25 cellular contexts compared by ENCODE assay signal in the genomic region with DNA sequence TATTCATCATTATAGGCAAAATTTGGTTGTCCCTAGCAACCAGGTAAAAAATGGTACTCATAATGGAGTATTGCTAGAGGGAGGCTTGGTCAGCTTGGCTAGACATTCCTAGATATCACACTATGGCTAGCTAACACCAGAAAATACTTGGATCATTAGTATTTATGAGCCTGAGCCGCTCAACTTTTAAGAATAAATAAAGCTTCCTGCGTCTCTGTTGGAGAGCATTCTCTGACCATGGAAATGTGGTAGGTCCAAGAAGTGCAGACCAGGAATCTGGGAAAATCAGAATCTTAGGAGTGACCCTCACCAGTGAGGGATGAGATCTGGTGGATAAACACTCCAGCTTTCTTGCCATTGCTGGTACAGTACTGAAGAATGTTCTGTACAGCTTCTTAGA.
DNase-seq lines count a peak whose midpoint lies in the region; ATAC-seq, FAIRE-seq and TF ChIP-seq lines count a peak whose summit lies in the region.
"Had no signal": no experiment of that assay in that cellular context is flagged by ENCODE, and none has a peak within 500 bp of the region (broad histone marks: within the 10 kb centered on the region; RNA-seq: fewer than 3 reads in every experiment).

No MANE protein-coding gene starts in this region.

- peak overlapping the region; percentile 17 for H2AFZ ChIP-seq in ACC112 (ENCODE audit: low read length, unreplicated experiment)
- H2AFZ ChIP-seq in endothelial cell of umbilical vein (ENCODE audit: low read depth, low read length), result no peak overlapping the region

- H3K9me3 Mint-ChIP-seq in naive thymus-derived CD4-positive, alpha-beta T cell, result peaks cover 0 to 5% (median 0%) of the 10 kb centered on the region in 11 donors
- H3K9me3 Mint-ChIP-seq: CD4-positive, alpha-beta T cell had no signal

- H3K4me1 ChIP-seq in ACC112 (ENCODE audit: control insufficient read depth, insufficient read depth, low read length, unreplicated experiment), result peaks cover 45% of the 10 kb centered on the region
- peaks cover 49% of the 10 kb centered on the region for H3K4me1 ChIP-seq in endothelial cell of umbilical vein (ENCODE audit: control insufficient read depth, extremely low read depth, insufficient read depth, low read length)
- H3K4me1 ChIP-seq in stomach, result peaks cover 0 to 47% (median 17%) of the 10 kb centered on the region in 4 donors
- no peaks in the 10 kb centered on the region for H3K4me1 ChIP-seq in naive thymus-derived CD4-positive, alpha-beta T cell (ENCODE audit: control insufficient read depth in 2 of 2, insufficient read depth in 2 of 2, low read length in 2 of 2)
- H3K4me1 ChIP-seq: HAP-1 had no signal

- H3K27ac ChIP-seq in ACC112 (ENCODE audit: low read depth, low read length) (no peak overlapping the region), endothelial cell of umbilical vein (ENCODE audit: insufficient read depth, low read depth, low read length) (no peak overlapping the region), stomach (peak overlapping the region in 3 of 5 donors; percentile 36 to 56 (median 45))
- H3K27ac ChIP-seq in naive thymus-derived CD4-positive, alpha-beta T cell (ENCODE audit: low read depth, low read length), result no peak overlapping the region
- H3K27ac ChIP-seq: GM23248, HL-60, KMS-11, Peyer's patch had no signal

- peak overlapping the region; percentile 36 for H3K4me2 ChIP-seq in endothelial cell of umbilical vein (ENCODE audit: insufficient read depth, low read length)
- H3K4me2 ChIP-seq: KMS-11 had no signal

- H4K20me1 ChIP-seq in endothelial cell of umbilical vein (replicated peaks; ENCODE audit: control insufficient read depth, extremely low read depth, insufficient read depth, low read length), result no peaks in the 10 kb centered on the region

- H3K9me1 ChIP-seq in endothelial cell of umbilical vein (replicated peaks; ENCODE audit: control insufficient read depth, extremely low read depth, insufficient read depth, low read length), result no peaks in the 10 kb centered on the region

- H3K36me3 ChIP-seq in ACC112 (ENCODE audit: insufficient read depth, low read length) (no peaks in the 10 kb centered on the region), endothelial cell of umbilical vein (ENCODE audit: control insufficient read depth in 2 of 2, extremely low read depth in 1 of 2, insufficient read depth in 2 of 2, low read length in 2 of 2) (no peaks in the 10 kb centered on the region), stomach (no peaks in the 10 kb centered on the region), H7 (replicated peaks; ENCODE audit: control insufficient read depth, insufficient read depth, low read length) (no peaks in the 10 kb centered on the region)
- no peaks in the 10 kb centered on the region for H3K36me3 ChIP-seq in naive thymus-derived CD4-positive, alpha-beta T cell (ENCODE audit: control insufficient read depth in 2 of 3, insufficient read depth in 3 of 3, low read length in 3 of 3)
- H3K36me3 ChIP-seq: HAP-1, Peyer's patch had no signal

- no peak for TF ChIP-seq EP300 in stomach (IDR thresholded peaks at IDR 0.05)

- DNase-seq in M059J (ENCODE audit: low read depth), result peak; percentile 26
- no peak for DNase-seq in endothelial cell of umbilical vein (ENCODE audit: low read depth, low spot score)
- no peak for DNase-seq in stomach
- no peak for DNase-seq in middle frontal gyrus (ENCODE audit: extremely low spot score, low spot score)
- no peak for DNase-seq in H7
- no peak for DNase-seq in naive thymus-derived CD4-positive, alpha-beta T cell
- DNase-seq: 8988T; Caco-2; CD4-positive, alpha-beta T cell; DMS153; GM23248; NCI-H1105 treated with DMSO at 0.1 percent for 48 hours; NCI-H2029 treated with DMSO at 0.1 percent for 48 hours; NCI-H345; NCI-H524; NCI-H774; NK-92 treated with Interleukin-12 subunit alpha and Interleukin-12 subunit beta, amount 100 ng/mL, for 24 hours; Peyer's patch; SW 1271 had no signal

- no peak overlapping the region for H3K9ac ChIP-seq in endothelial cell of umbilical vein (replicated peaks; ENCODE audit: extremely low read depth, insufficient read depth, low read length)
- H3K9ac ChIP-seq: GM23248, KMS-11 had no signal

- dilution Hi-C loops in endothelial cell of umbilical vein (cut with MboI; ENCODE audit: extremely low pct_ligation_motif_present, low sequenced_read_pairs), result no loop called here

- TF ChIP-seq POLR2A in endothelial cell of umbilical vein (IDR thresholded peaks at IDR 0.05; ENCODE audit: low read depth, low read length) (no peak), stomach (IDR thresholded peaks at IDR 0.05) (no peak)

- peaks cover 10 to 22% (median 16%) of the 10 kb centered on the region in 5 donors for H3K27me3 Mint-ChIP-seq in naive thymus-derived CD4-positive, alpha-beta T cell

- no peak for TF ChIP-seq CTCF in endothelial cell of umbilical vein (IDR thresholded peaks at IDR 0.05; ENCODE audit: extremely low read depth in 1 of 2, insufficient read depth in 1 of 2, low read depth in 1 of 2, low read length in 2 of 2)
- no peak for TF ChIP-seq CTCF in stomach (IDR thresholded peaks at IDR 0.05)

- peaks cover 0 to 30% (median 7%) of the 10 kb centered on the region in 7 donors for H3K4me1 Mint-ChIP-seq in naive thymus-derived CD4-positive, alpha-beta T cell

- H3K27me3 ChIP-seq in ACC112 (ENCODE audit: insufficient read depth, low read length), result no peaks in the 10 kb centered on the region
- H3K27me3 ChIP-seq in endothelial cell of umbilical vein (ENCODE audit: control insufficient read depth in 2 of 2, insufficient read depth in 2 of 2, low read length in 2 of 2), result no peaks in the 10 kb centered on the region
- H3K27me3 ChIP-seq in stomach, result no peaks in the 10 kb centered on the region
- no peaks in the 10 kb centered on the region for H3K27me3 ChIP-seq in H7 (ENCODE audit: control insufficient read depth, insufficient read depth, low read length)
- no peaks in the 10 kb centered on the region for H3K27me3 ChIP-seq in naive thymus-derived CD4-positive, alpha-beta T cell (ENCODE audit: control insufficient read depth in 2 of 2, insufficient read depth in 2 of 2, low read length in 2 of 2)
- H3K27me3 ChIP-seq: Peyer's patch had no signal

- no peak for FAIRE-seq in endothelial cell of umbilical vein (lab: Jason Lieb, UNC)
- FAIRE-seq: GM12891 had no signal

- no peaks in the 10 kb centered on the region for H3K79me2 ChIP-seq in ACC112 (ENCODE audit: control insufficient read depth, insufficient read depth, low read length, unreplicated experiment)
- no peaks in the 10 kb centered on the region for H3K79me2 ChIP-seq in endothelial cell of umbilical vein (ENCODE audit: control insufficient read depth, insufficient read depth, low read length)

- H3K9me3 ChIP-seq in endothelial cell of umbilical vein (replicated peaks; ENCODE audit: control insufficient read depth, insufficient read depth, low read length) (no peaks in the 10 kb centered on the region), stomach (no peaks in the 10 kb centered on the region)
- H3K9me3 ChIP-seq in naive thymus-derived CD4-positive, alpha-beta T cell (ENCODE audit: control insufficient read depth in 2 of 3, low read length in 3 of 3), result no peaks in the 10 kb centered on the region
- H3K9me3 ChIP-seq: Caco-2, HAP-1, Peyer's patch had no signal

- BruUV-seq in endothelial cell of umbilical vein (replicated peaks; lab: Mats Ljungman, UMichigan), result no TSS peak

- peaks cover 0 to 9% (median 0%) of the 10 kb centered on the region in 5 donors for H3K36me3 Mint-ChIP-seq in naive thymus-derived CD4-positive, alpha-beta T cell

- no peak for ATAC-seq in GM19455 (IDR thresholded peaks at IDR 0.05; ENCODE audit: unreplicated experiment)
- ATAC-seq in naive thymus-derived CD4-positive, alpha-beta T cell, result no peak

- WGBS in stomach, 5 donors, result 54 to 80% (median 75%) methylated on average over 2 of the region's 2 CpGs

- H3K4me3 ChIP-seq in ACC112 (ENCODE audit: low read depth, low read length) (no peak overlapping the region), endothelial cell of umbilical vein (replicated peaks in 1 of 3; ENCODE audit: insufficient read depth in 1 of 3, low read depth in 1 of 3, low read length in 3 of 3) (no peak overlapping the region), stomach (no peak overlapping the region), H7 (ENCODE audit: insufficient read depth, low read depth, low read length) (no peak overlapping the region)
- H3K4me3 ChIP-seq in naive thymus-derived CD4-positive, alpha-beta T cell (ENCODE audit: low read length), result no peak overlapping the region
- H3K4me3 ChIP-seq: GM23248, HAP-1, Peyer's patch had no signal

- H3K27ac Mint-ChIP-seq in naive thymus-derived CD4-positive, alpha-beta T cell, result no peak overlapping the region
- H3K27ac Mint-ChIP-seq: CD4-positive, alpha-beta T cell had no signal

- no peak overlapping the region for H3K4me3 Mint-ChIP-seq in naive thymus-derived CD4-positive, alpha-beta T cell
- H3K4me3 Mint-ChIP-seq: CD4-positive, alpha-beta T cell had no signal

- intact Hi-C loops in endothelial cell of umbilical vein (cut with micrococcal nuclease) (no loop called here), stomach (cut with DNase I; ENCODE audit: low total_unique reads) (no loop called here)
- intact Hi-C loops in naive thymus-derived CD4-positive, alpha-beta T cell (cut with micrococcal nuclease), result no loop called here

- CTCF ChIA-PET in endothelial cell of umbilical vein (lab: Charles Lee), result interaction anchor here (0.6 to 1.3 kb wide), 7 partner anchors 18 to 483 kb away, joined by 3 to 8 read pairs (median 4); no protein-coding TSS in a partner anchor
- CTCF ChIA-PET in naive thymus-derived CD4-positive, alpha-beta T cell (lab: Charles Lee), result no interaction called here

- POLR2A ChIA-PET in endothelial cell of umbilical vein (lab: Charles Lee), result no interaction called here
- POLR2A ChIA-PET in naive thymus-derived CD4-positive, alpha-beta T cell (lab: Charles Lee), result no interaction called here

TF ChIP-seq in endothelial cell of umbilical vein, 7 proteins besides CTCF, POLR2A, EP300 and RAD21:
- TF ChIP-seq FOS (IDR thresholded peaks at IDR 0.05; ENCODE audit: borderline replicate concordance, insufficient read depth, low read length), result no peak
- TF ChIP-seq GATA2 (IDR thresholded peaks at IDR 0.05; ENCODE audit: insufficient read depth, insufficient read length, low read depth, low read length), result no peak
- no peak for TF ChIP-seq EZH2 (IDR thresholded peaks at IDR 0.05; ENCODE audit: borderline replicate concordance, low read depth, low read length, severe bottlenecking)
- no peak for TF ChIP-seq POLR2AphosphoS5 (IDR thresholded peaks at IDR 0.05; ENCODE audit: insufficient read depth, low read depth, low read length)
- no peak for TF ChIP-seq JUN (IDR thresholded peaks at IDR 0.05; ENCODE audit: borderline replicate concordance, insufficient read depth, insufficient read length, low read depth)
- TF ChIP-seq, protein P1, sequence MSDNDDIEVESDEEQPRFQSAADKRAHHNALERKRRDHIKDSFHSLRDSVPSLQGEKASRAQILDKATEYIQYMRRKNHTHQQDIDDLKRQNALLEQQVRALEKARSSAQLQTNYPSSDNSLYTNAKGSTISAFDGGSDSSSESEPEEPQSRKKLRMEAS (IDR thresholded peaks at IDR 0.05; ENCODE audit: insufficient read depth, insufficient read length), result no peak
- no peak for TF ChIP-seq MYC (IDR thresholded peaks at IDR 0.05; ENCODE audit: low read depth, low read length)

Comparison
In these comparisons a context has a peak if more than half of its experiments do, and no peak if none do; other contexts are left out.
1. H3K27ac ChIP-seq: peak in stomach (3 of 5); none in ACC112 (single experiment), endothelial cell of umbilical vein (single experiment) and naive thymus-derived CD4-positive, alpha-beta T cell (single experiment).